22 cellular contexts compared by ENCODE assay signal in genomic region chr6:157570104-157570503, GRCh38.
DNase-seq lines count a peak whose midpoint lies in the region; ATAC-seq and TF ChIP-seq lines count a peak whose summit lies in the region.
"Had no signal": no experiment of that assay in that cellular context is flagged by ENCODE, and none has a peak within 500 bp of the region (broad histone marks: within the 10 kb centered on the region; RNA-seq: fewer than 3 reads in every experiment).

No MANE protein-coding gene starts in this region.

- no peak overlapping the region for H3K27ac ChIP-seq in BLaER1 treated with 17β-estradiol and CSF1 and Interleukin-3, amounts not matched to agents 10 nM and 100 nM
- H3K27ac ChIP-seq in CD8-positive, alpha-beta T cell (ENCODE audit: low read depth, low read length): no peak overlapping the region
- no peak overlapping the region for H3K27ac ChIP-seq in GM23248
- H3K27ac ChIP-seq: breast epithelium, SJSA1, tibial artery had no signal

- H3K4me2 ChIP-seq in BLaER1 treated with 17β-estradiol and CSF1 and Interleukin-3, amounts not matched to agents 10 nM and 100 nM: peak overlapping the region in 9 of 11 experiments; percentile 17 to 62 (median 39); a peak in 14 of 22 replicates
- H3K4me2 ChIP-seq in GM23248 (ENCODE audit: unreplicated experiment): no peak overlapping the region
- H3K4me2 ChIP-seq: GM23338 had no signal

- POLR2A ChIA-PET in CD8-positive, alpha-beta T cell (lab: Charles Lee): interaction anchor here (1.0 to 1.7 kb wide), 4 partner anchors 8 to 19 kb away, joined by 3 to 6 read pairs (median 4); no protein-coding TSS in a partner anchor

- H4K20me1 ChIP-seq in BLaER1 treated with 17β-estradiol and CSF1 and Interleukin-3, amounts not matched to agents 10 nM and 100 nM: no peaks in the 10 kb centered on the region
- no peaks in the 10 kb centered on the region for H4K20me1 ChIP-seq in GM23248 (ENCODE audit: insufficient read depth)

- peaks cover 12 to 29% (median 18%) of the 10 kb centered on the region in 11 experiments; a peak in 19 of 22 replicates for H3K9me3 ChIP-seq in BLaER1 treated with 17β-estradiol and CSF1 and Interleukin-3, amounts not matched to agents 10 nM and 100 nM (replicated peaks in 1 of 11)
- H3K9me3 ChIP-seq in CD8-positive, alpha-beta T cell (ENCODE audit: low read length): no peaks in the 10 kb centered on the region
- no peaks in the 10 kb centered on the region for H3K9me3 ChIP-seq in GM23248 (ENCODE audit: low read depth)
- H3K9me3 ChIP-seq: BE2C, breast epithelium, MG63, SJSA1, tibial artery had no signal

- WGBS in GM23248 (ENCODE audit: low coverage in 1 of 2, low lambda C conversion rate in 2 of 2, missing lambda C conversion rate in 2 of 2), 2 experiments: 79% methylated on average over 4 of the region's 4 CpGs

- H3K36me3 Mint-ChIP-seq in CD8-positive, alpha-beta T cell: no peaks in the 10 kb centered on the region
- peaks cover 2% of the 10 kb centered on the region for H3K36me3 Mint-ChIP-seq in activated naive CD8-positive, alpha-beta T cell treated with anti-CD3 and anti-CD28 coated beads for 36 hours

- H3K27me3 ChIP-seq in BLaER1 treated with 17β-estradiol and CSF1 and Interleukin-3, amounts not matched to agents 10 nM and 100 nM: no peaks in the 10 kb centered on the region
- H3K27me3 ChIP-seq in CD8-positive, alpha-beta T cell (ENCODE audit: insufficient read depth, low read length): no peaks in the 10 kb centered on the region
- no peaks in the 10 kb centered on the region for H3K27me3 ChIP-seq in GM23248 (replicated peaks; ENCODE audit: insufficient read depth)
- H3K27me3 ChIP-seq: BE2C, breast epithelium, MG63, SJSA1, tibial artery had no signal

- ATAC-seq in CD8-positive, alpha-beta T cell: no peak
- ATAC-seq in HG02571 (IDR thresholded peaks at IDR 0.05; ENCODE audit: unreplicated experiment): no peak
- ATAC-seq: GM23338, left lobe of liver had no signal

- H3K9me3 Mint-ChIP-seq in CD8-positive, alpha-beta T cell: no peaks in the 10 kb centered on the region
- no peaks in the 10 kb centered on the region for H3K9me3 Mint-ChIP-seq in activated naive CD8-positive, alpha-beta T cell treated with anti-CD3 and anti-CD28 coated beads for 36 hours
- H3K9me3 Mint-ChIP-seq: activated T-cell treated with anti-CD3 and anti-CD28 coated beads, Interleukin-2, amount 50 U/mL, for 4 hours; dendritic cell treated with granulocyte-macrophage colony-stimulating factor and Interleukin-4, amounts not matched to agents 40 ng/mL and 50 ng/mL, for 4 days had no signal

- no peak for TF ChIP-seq CTCF in CD8-positive, alpha-beta T cell (IDR thresholded peaks at IDR 0.05)

- in situ Hi-C loops in GM23248 (cut with MboI): no loop called here

- H2AFZ ChIP-seq in GM23248: no peak overlapping the region
- H2AFZ ChIP-seq: GM23338 had no signal

- peaks cover 0 to 18% (median 0%) of the 10 kb centered on the region in 11 experiments; a peak in 3 of 22 replicates for H3K36me3 ChIP-seq in BLaER1 treated with 17β-estradiol and CSF1 and Interleukin-3, amounts not matched to agents 10 nM and 100 nM
- H3K36me3 ChIP-seq in CD8-positive, alpha-beta T cell (ENCODE audit: insufficient read depth, low read length): no peaks in the 10 kb centered on the region
- H3K36me3 ChIP-seq in GM23248 (ENCODE audit: low read depth): no peaks in the 10 kb centered on the region
- H3K36me3 ChIP-seq: BE2C, breast epithelium, MG63, SJSA1, tibial artery had no signal

- peaks cover 11 to 40% (median 31%) of the 10 kb centered on the region in 10 experiments; a peak in 19 of 20 replicates for H3K4me1 ChIP-seq in BLaER1 treated with 17β-estradiol and CSF1 and Interleukin-3, amounts not matched to agents 10 nM and 100 nM
- H3K4me1 ChIP-seq in CD8-positive, alpha-beta T cell (ENCODE audit: insufficient read depth, low read length): peaks cover 15% of the 10 kb centered on the region
- H3K4me1 ChIP-seq in GM23248 (ENCODE audit: insufficient read depth): no peaks in the 10 kb centered on the region
- H3K4me1 ChIP-seq: BE2C, breast epithelium, SJSA1 had no signal

- no peak overlapping the region for H3K4me3 ChIP-seq in BLaER1 treated with 17β-estradiol and CSF1 and Interleukin-3, amounts not matched to agents 10 nM and 100 nM
- no peak overlapping the region for H3K4me3 ChIP-seq in CD8-positive, alpha-beta T cell (ENCODE audit: low read depth, low read length)
- H3K4me3 ChIP-seq in GM23248: no peak overlapping the region
- H3K4me3 ChIP-seq: breast epithelium, GM23338, MG63, SJSA1, tibial artery had no signal

- no peaks in the 10 kb centered on the region for H3K79me2 ChIP-seq in GM23248 (ENCODE audit: insufficient read depth)

- CTCF ChIA-PET in CD8-positive, alpha-beta T cell (lab: Charles Lee): interaction anchor here (1.7 to 2.0 kb wide), 3 partner anchors 9 to 27 kb away, joined by 5 to 7 read pairs (median 7); no protein-coding TSS in a partner anchor

- H3K27me3 Mint-ChIP-seq in CD8-positive, alpha-beta T cell (ENCODE audit: low read depth): no peaks in the 10 kb centered on the region
- no peaks in the 10 kb centered on the region for H3K27me3 Mint-ChIP-seq in activated naive CD8-positive, alpha-beta T cell treated with anti-CD3 and anti-CD28 coated beads for 36 hours
- H3K27me3 Mint-ChIP-seq: dendritic cell treated with granulocyte-macrophage colony-stimulating factor and Interleukin-4, amounts not matched to agents 40 ng/mL and 50 ng/mL, for 4 days had no signal

- peak overlapping the region; percentile 27 for H3K27ac Mint-ChIP-seq in CD8-positive, alpha-beta T cell
- H3K27ac Mint-ChIP-seq in activated naive CD8-positive, alpha-beta T cell treated with anti-CD3 and anti-CD28 coated beads for 36 hours: peak overlapping the region; percentile 46
- H3K27ac Mint-ChIP-seq: dendritic cell treated with granulocyte-macrophage colony-stimulating factor and Interleukin-4, amounts not matched to agents 40 ng/mL and 50 ng/mL, for 4 days; GM23338 had no signal

- no peaks in the 10 kb centered on the region for H3K9me2 ChIP-seq in GM23248 (ENCODE audit: insufficient read depth)

- no peak for DNase-seq in CD8-positive, alpha-beta T cell
- peak; percentile 56 for DNase-seq in NCI-H146 (lab: John Stamatoyannopoulos, UW)
- no peak for DNase-seq in activated naive CD8-positive, alpha-beta T cell treated with anti-CD3 and anti-CD28 coated beads for 36 hours
- no peak for DNase-seq in activated CD4-positive, CD25-positive, alpha-beta regulatory T cell treated with anti-CD3 and anti-CD28 coated beads, Interleukin-2, amount 50 U/mL, for 72 hours
- no peak for DNase-seq in cortex of kidney (lab: John Stamatoyannopoulos, UW)
- DNase-seq in GM23248: no peak
- DNase-seq: activated T-cell treated with anti-CD3 and anti-CD28 coated beads, Interleukin-2, amount 50 U/mL, for 4 hours; BE2C; erythroblast; MG63; NCI-H187; NCI-H526; nucleus accumbens; T1000; tibial artery had no signal

- intact Hi-C loops in CD8-positive, alpha-beta T cell (cut with DNase I, micrococcal nuclease): loop anchor here in 1 of 2 experiments (10.0 kb wide), 1 partner anchor 55 kb away; no protein-coding TSS in a partner anchor

- H3K4me3 Mint-ChIP-seq in CD8-positive, alpha-beta T cell: no peak overlapping the region
- H3K4me3 Mint-ChIP-seq in activated naive CD8-positive, alpha-beta T cell treated with anti-CD3 and anti-CD28 coated beads for 36 hours: no peak overlapping the region
- H3K4me3 Mint-ChIP-seq: activated T-cell treated with anti-CD3 and anti-CD28 coated beads, Interleukin-2, amount 50 U/mL, for 4 hours; dendritic cell treated with granulocyte-macrophage colony-stimulating factor and Interleukin-4, amounts not matched to agents 40 ng/mL and 50 ng/mL, for 4 days; GM23338 had no signal

- H3K4me1 Mint-ChIP-seq in CD8-positive, alpha-beta T cell (ENCODE audit: low read depth): peaks cover 34% of the 10 kb centered on the region
- H3K4me1 Mint-ChIP-seq in activated naive CD8-positive, alpha-beta T cell treated with anti-CD3 and anti-CD28 coated beads for 36 hours: peaks cover 27% of the 10 kb centered on the region

- H3F3A ChIP-seq in GM23248 (ENCODE audit: insufficient read depth): no peaks in the 10 kb centered on the region

- no peak overlapping the region for H3K9ac ChIP-seq in BLaER1 treated with 17β-estradiol and CSF1 and Interleukin-3, amounts not matched to agents 10 nM and 100 nM
- no peak overlapping the region for H3K9ac ChIP-seq in GM23248
